1 cellular context compared by ENCODE assay signal in genomic region chr16:16863672-16864071, GRCh38.
TF ChIP-seq lines count a peak whose summit lies in the region.

No MANE protein-coding gene starts in this region.

TF ChIP-seq in H1, 55 proteins besides CTCF, POLR2A, EP300 and RAD21 (continued from another document):
- TF ChIP-seq E2F6 (IDR thresholded peaks at IDR 0.05) (no peak), PHF8 (conservative IDR thresholded peaks at IDR 0.05; ENCODE audit: low read depth, low read length) (no peak), HDAC6 (IDR thresholded peaks at IDR 0.05; ENCODE audit: low read depth, low read length) (no peak), TBP (IDR thresholded peaks at IDR 0.05; ENCODE audit: low read depth, low read length) (no peak)
